ENCODE assay signal across 11 cellular contexts in genomic region chr22:42282943-42283287, GRCh38. TPM values are rescaled to one million over a fixed set of nuclear protein-coding genes. Genes with fewer than 3 reads are reported as not detected.
DNase-seq lines count a peak whose midpoint lies in the region; ATAC-seq, FAIRE-seq and TF ChIP-seq lines count a peak whose summit lies in the region.
"Had no signal": no experiment of that assay in that cellular context is flagged by ENCODE, and none has a peak within 500 bp of the region (broad histone marks: within the 10 kb centered on the region; RNA-seq: fewer than 3 reads in every experiment).

No MANE protein-coding gene starts in this region.

- TF ChIP-seq POLR2A in Peyer's patch (IDR thresholded peaks at IDR 0.05), result no peak
- TF ChIP-seq POLR2A in GM12891 (IDR thresholded peaks at IDR 0.05; ENCODE audit: low read depth, low read length), result no peak

- no peak for FAIRE-seq in GM12891 (lab: Jason Lieb, UNC)
- FAIRE-seq: small intestine, urothelium cell line had no signal

- ATAC-seq in HG03439 (IDR thresholded peaks at IDR 0.05; ENCODE audit: unreplicated experiment), result no peak
- ATAC-seq: body of pancreas had no signal

- CTCF ChIA-PET in RWPE1 (lab: Yijun Ruan, JAX), result interaction anchor here (0.6 kb wide), 2 partner anchors 170 to 190 kb away, joined by 3 to 4 read pairs; no protein-coding TSS in a partner anchor

- H3K27ac ChIP-seq in Peyer's patch (peak overlapping the region in 2 of 4 donors; percentile 8 to 36), skeletal muscle tissue (ENCODE audit: low read depth, low read length) (no peak overlapping the region), RWPE1 (no peak overlapping the region)
- H3K27ac ChIP-seq: body of pancreas had no signal

- POLR2A ChIA-PET in RWPE1 (lab: Yijun Ruan, JAX; ENCODE audit: low non-redundant PET), result no interaction called here

- H3K9me3 ChIP-seq in Peyer's patch, result no peaks in the 10 kb centered on the region
- no peaks in the 10 kb centered on the region for H3K9me3 ChIP-seq in iPS-18c (ENCODE audit: control insufficient read depth, insufficient read depth, low read length)
- no peaks in the 10 kb centered on the region for H3K9me3 ChIP-seq in skeletal muscle tissue (ENCODE audit: control insufficient read depth in 3 of 3, low read length in 3 of 3)
- H3K9me3 ChIP-seq: body of pancreas had no signal

- peaks cover 11% of the 10 kb centered on the region for H3K27me3 ChIP-seq in H7 (ENCODE audit: control insufficient read depth, insufficient read depth, low read length)
- no peaks in the 10 kb centered on the region for H3K27me3 ChIP-seq in Peyer's patch
- peaks cover 65 to 82% (median 77%) of the 10 kb centered on the region in 3 donors for H3K27me3 ChIP-seq in skeletal muscle tissue (ENCODE audit: control insufficient read depth in 3 of 3, insufficient read depth in 3 of 3, low read length in 3 of 3)

- H3K4me3 ChIP-seq in H7 (ENCODE audit: insufficient read depth, low read depth, low read length), result peak overlapping the region; percentile 21; the same call in 1 of the 2 replicates
- peak overlapping the region; percentile 8 to 50 (median 46) for H3K4me3 ChIP-seq in Peyer's patch
- H3K4me3 ChIP-seq in iPS-18c (ENCODE audit: insufficient read depth, low read depth, low read length), result peak overlapping the region; percentile 41
- H3K4me3 ChIP-seq in skeletal muscle tissue (ENCODE audit: low read length in 3 of 3), result peak overlapping the region in 2 of 3 donors; percentile 14 to 45
- H3K4me3 ChIP-seq: body of pancreas had no signal

- DNase-seq in H7 (no peak), Peyer's patch (no peak), GM12891 (ENCODE audit: insufficient read length, low spot score) (no peak), RWPE1 (ENCODE audit: low spot score) (no peak)
- DNase-seq: body of pancreas, NCI-H1930 had no signal

- no peak overlapping the region for H3K9ac ChIP-seq in skeletal muscle tissue (ENCODE audit: low read depth in 1 of 3, low read length in 3 of 3)

- no peaks in the 10 kb centered on the region for H3K36me3 ChIP-seq in H7 (replicated peaks; ENCODE audit: control insufficient read depth, insufficient read depth, low read length)
- H3K36me3 ChIP-seq in Peyer's patch, result no peaks in the 10 kb centered on the region
- no peaks in the 10 kb centered on the region for H3K36me3 ChIP-seq in skeletal muscle tissue (ENCODE audit: control insufficient read depth in 3 of 3, insufficient read depth in 3 of 3, low read length in 3 of 3)

- H3K4me1 ChIP-seq in Peyer's patch (peaks cover 0 to 41% (median 16%) of the 10 kb centered on the region in 4 donors), skeletal muscle tissue (ENCODE audit: control insufficient read depth in 3 of 3, insufficient read depth in 3 of 3, low read length in 3 of 3) (peaks cover 0 to 6% (median 6%) of the 10 kb centered on the region in 3 donors)

- no peak for TF ChIP-seq CTCF in Peyer's patch (IDR thresholded peaks at IDR 0.05)
- no peak for TF ChIP-seq CTCF in RWPE1 (conservative IDR thresholded peaks at IDR 0.05; ENCODE audit: low read depth)

TF ChIP-seq in GM12891, 5 proteins besides CTCF, POLR2A, EP300 and RAD21:
- no peak for TF ChIP-seq TAF1 (IDR thresholded peaks at IDR 0.05; ENCODE audit: low read depth, low read length)

RNA-seq across cellular contexts. Expression of gene TCF20, which starts 12.5 kb away (rescaled TPM):
- 39.8 and 56.4 TPM in 2 replicates for total RNA-seq in H7 (2014; rRNA removed; shearing (Covaris generic))
- total RNA-seq in Peyer's patch (10 to 100 TPM; 43.8 to 75.1 (median 59.5) TPM), skeletal muscle tissue (13.0 TPM)
- polyA plus RNA-seq in GM12891 (2012; ENCODE audit: low read depth, missing spikeins), result 11.6 TPM
